In genomic region chr22:31083377-31083768, GRCh38 we compare ENCODE assay signal across 8 cellular contexts. TPM values are rescaled to one million over a fixed set of nuclear protein-coding genes. Genes with fewer than 3 reads are reported as not detected.
A peak's percentile ranks its signal among the peaks of the same experiment; 100 is the strongest.
DNase-seq lines count a peak whose midpoint lies in the region; ATAC-seq and TF ChIP-seq lines count a peak whose summit lies in the region.

No MANE protein-coding gene starts in this region.

- no peaks in the 10 kb centered on the region for H3K27me3 ChIP-seq in layer of hippocampus (ENCODE audit: control insufficient read depth, insufficient read depth, low read length)
- no peaks in the 10 kb centered on the region for H3K27me3 ChIP-seq in transverse colon

- peaks cover 38% of the 10 kb centered on the region for H3K4me1 Mint-ChIP-seq in activated T-cell treated with anti-CD3 and anti-CD28 coated beads, Interleukin-2, amount 50 U/mL, for 4 hours (ENCODE audit: low read depth)
- peaks cover 30% of the 10 kb centered on the region for H3K4me1 Mint-ChIP-seq in activated CD4-positive, alpha-beta memory T cell treated with anti-CD3 and anti-CD28 coated beads for 36 hours (ENCODE audit: low read depth)
- H3K4me1 Mint-ChIP-seq in glutamatergic neuron (ENCODE audit: low read depth, unreplicated experiment) = peaks cover 3% of the 10 kb centered on the region

- TF ChIP-seq POLR2A in transverse colon (IDR thresholded peaks at IDR 0.05) = peak; percentile 34

- no peak for TF ChIP-seq CTCF in transverse colon (IDR thresholded peaks at IDR 0.05)
- TF ChIP-seq CTCF in glutamatergic neuron (IDR thresholded peaks at IDR 0.05; ENCODE audit: partially characterized antibody, unreplicated experiment) = no peak

- DNase-seq in activated T-cell treated with anti-CD3 and anti-CD28 coated beads, Interleukin-2, amount 50 U/mL, for 4 hours = no peak
- DNase-seq in activated T-cell treated with anti-CD3 and anti-CD28 coated beads, Interleukin-2, amount 50 U/mL, for 1 hour = no peak
- DNase-seq in activated CD4-positive, alpha-beta memory T cell treated with anti-CD3 and anti-CD28 coated beads for 36 hours = no peak
- peak; percentile 71 for DNase-seq in transverse colon
- no peak for DNase-seq in GM19240 (ENCODE audit: insufficient read length, low spot score)
- DNase-seq in glutamatergic neuron = no peak

- H3K4me3 ChIP-seq in transverse colon = peak overlapping the region in 2 of 4 donors; percentile 69 to 71

- H3K4me3 Mint-ChIP-seq in activated T-cell treated with anti-CD3 and anti-CD28 coated beads, Interleukin-2, amount 50 U/mL, for 4 hours = peak overlapping the region; percentile 92
- peak overlapping the region; percentile 85 for H3K4me3 Mint-ChIP-seq in activated CD4-positive, alpha-beta memory T cell treated with anti-CD3 and anti-CD28 coated beads for 36 hours
- H3K4me3 Mint-ChIP-seq in glutamatergic neuron (ENCODE audit: unreplicated experiment) = no peak overlapping the region

- WGBS in transverse colon (ENCODE audit: low coverage in 1 of 2), 2 donors = 43% methylated on average over 3 of the region's 3 CpGs; no CpG with 5 or more reads in 1 of the 2 donors

- peak overlapping the region; percentile 44 for H3K27ac ChIP-seq in layer of hippocampus (ENCODE audit: low read depth, low read length)
- H3K27ac ChIP-seq in transverse colon = peak overlapping the region; percentile 90 to 97 (median 96)

- no peaks in the 10 kb centered on the region for H3K9me3 ChIP-seq in transverse colon

- POLR2A ChIA-PET in activated CD4-positive, alpha-beta memory T cell treated with anti-CD3 and anti-CD28 coated beads for 36 hours (lab: Charles Lee) = interaction anchor here (0.6 to 4.7 kb wide), 3 partner anchors 11 to 129 kb away, joined by 3 to 28 read pairs (median 9); partner anchors contain the start of genes LIMK2, MORC2 and TUG1

- intact Hi-C loops in activated CD4-positive, alpha-beta memory T cell treated with anti-CD3 and anti-CD28 coated beads for 36 hours (cut with micrococcal nuclease) = loop anchor here (5.0 to 10.0 kb wide), 3 partner anchors 131 to 491 kb away; partner anchors contain the start of genes LIMK2, PES1 and SLC35E4
- intact Hi-C loops in transverse colon (cut with DNase I; ENCODE audit: low total_unique reads) = no loop called here

- H3K36me3 Mint-ChIP-seq in activated T-cell treated with anti-CD3 and anti-CD28 coated beads, Interleukin-2, amount 50 U/mL, for 4 hours (ENCODE audit: insufficient read depth) = no peaks in the 10 kb centered on the region
- H3K36me3 Mint-ChIP-seq in activated CD4-positive, alpha-beta memory T cell treated with anti-CD3 and anti-CD28 coated beads for 36 hours = no peaks in the 10 kb centered on the region
- no peaks in the 10 kb centered on the region for H3K36me3 Mint-ChIP-seq in glutamatergic neuron (ENCODE audit: unreplicated experiment)

- no peaks in the 10 kb centered on the region for H3K9me3 Mint-ChIP-seq in activated T-cell treated with anti-CD3 and anti-CD28 coated beads, Interleukin-2, amount 50 U/mL, for 4 hours
- no peaks in the 10 kb centered on the region for H3K9me3 Mint-ChIP-seq in activated CD4-positive, alpha-beta memory T cell treated with anti-CD3 and anti-CD28 coated beads for 36 hours
- peaks cover 2% of the 10 kb centered on the region for H3K9me3 Mint-ChIP-seq in glutamatergic neuron (ENCODE audit: unreplicated experiment)

- in situ Hi-C loops in transverse colon (cut with MboI; ENCODE audit: low pct_ligation_motif_present in 1 of 4, low pct_unique_long_range_greater_than_20kb in 1 of 4, low sequenced_read_pairs in 3 of 4) = loop anchor here (5.0 to 10.0 kb wide), 2 partner anchors 116 to 139 kb away; partner anchors contain the start of genes MORC2 (in 1 of the 4) and TUG1 (in 1 of the 4)

- H3K4me1 ChIP-seq in transverse colon = peaks cover 31 to 82% (median 61%) of the 10 kb centered on the region in 4 donors

- no peak for TF ChIP-seq EP300 in transverse colon (IDR thresholded peaks at IDR 0.05; ENCODE audit: low read depth)

- H3K27ac Mint-ChIP-seq in activated CD4-positive, alpha-beta memory T cell treated with anti-CD3 and anti-CD28 coated beads for 36 hours = no peak overlapping the region
- no peak overlapping the region for H3K27ac Mint-ChIP-seq in glutamatergic neuron (ENCODE audit: unreplicated experiment)

- CTCF ChIA-PET in activated CD4-positive, alpha-beta memory T cell treated with anti-CD3 and anti-CD28 coated beads for 36 hours (lab: Charles Lee) = interaction anchor here (0.5 to 3.8 kb wide), 14 partner anchors 12 to 340 kb away, joined by 3 to 27 read pairs (median 6); partner anchors contain the start of genes LIMK2, MORC2, SELENOM and TUG1

- no peaks in the 10 kb centered on the region for H3K36me3 ChIP-seq in transverse colon

- H3K27me3 Mint-ChIP-seq in activated T-cell treated with anti-CD3 and anti-CD28 coated beads, Interleukin-2, amount 50 U/mL, for 4 hours (ENCODE audit: low read depth) = no peaks in the 10 kb centered on the region
- H3K27me3 Mint-ChIP-seq in activated CD4-positive, alpha-beta memory T cell treated with anti-CD3 and anti-CD28 coated beads for 36 hours = no peaks in the 10 kb centered on the region
- peaks cover 11% of the 10 kb centered on the region for H3K27me3 Mint-ChIP-seq in glutamatergic neuron (ENCODE audit: unreplicated experiment)

- ATAC-seq in activated T-cell treated with anti-CD3 and anti-CD28 coated beads, Interleukin-2, amount 50 U/mL, for 4 hours = no peak
- ATAC-seq in GM19035 (IDR thresholded peaks at IDR 0.05; ENCODE audit: unreplicated experiment) = no peak

RNA-seq across cellular contexts. Expression of gene SMTN, which starts 2.3 kb away (rescaled TPM):
- total RNA-seq in activated T-cell treated with anti-CD3 and anti-CD28 coated beads, Interleukin-2, amount 50 U/mL, for 4 hours = 10 to 100 TPM in 1 of 3 donors, 1 to 10 TPM in 2; 8.9 to 10.4 (median 9.4) TPM
- total RNA-seq in activated CD4-positive, alpha-beta memory T cell treated with anti-CD3 and anti-CD28 coated beads for 36 hours = 10 to 100 TPM; 55.1 to 57.4 TPM
- 100 to 1,000 TPM; 171 to 341 (median 219) TPM for total RNA-seq in transverse colon
- total RNA-seq in glutamatergic neuron (ENCODE audit: unreplicated experiment) = 13.3 TPM

RNA-seq across cellular contexts. Expression of gene SELENOM, which starts 24.0 kb away (rescaled TPM):
- total RNA-seq in activated T-cell treated with anti-CD3 and anti-CD28 coated beads, Interleukin-2, amount 50 U/mL, for 4 hours = 10 to 100 TPM in 2 of 3 donors, 1 to 10 TPM in 1; 8.1 to 19.2 (median 12.1) TPM
- total RNA-seq in activated CD4-positive, alpha-beta memory T cell treated with anti-CD3 and anti-CD28 coated beads for 36 hours = 10 to 100 TPM; 14.1 to 14.3 TPM
- total RNA-seq in transverse colon (100 to 1,000 TPM; 247 to 334 (median 315) TPM), glutamatergic neuron (ENCODE audit: unreplicated experiment) (40.9 TPM)

RNA-seq across cellular contexts. Expression of gene INPP5J, which starts 39.4 kb away (rescaled TPM):
- total RNA-seq in activated T-cell treated with anti-CD3 and anti-CD28 coated beads, Interleukin-2, amount 50 U/mL, for 4 hours = under 1 TPM in 2 of 3 donors, not detected in 1; 0.16 to 0.21 TPM
- total RNA-seq in activated CD4-positive, alpha-beta memory T cell treated with anti-CD3 and anti-CD28 coated beads for 36 hours = under 1 TPM in 1 of 2 experiments, not detected in 1; 0.14 TPM
- 10 to 100 TPM; 22.4 to 51.2 (median 30.8) TPM for total RNA-seq in transverse colon
- total RNA-seq in glutamatergic neuron (ENCODE audit: unreplicated experiment) = 15.4 TPM

RNA-seq across cellular contexts. Expression of gene PLA2G3, which starts 56.9 kb away (rescaled TPM):
- not detected for total RNA-seq in activated T-cell treated with anti-CD3 and anti-CD28 coated beads, Interleukin-2, amount 50 U/mL, for 4 hours
- total RNA-seq in activated CD4-positive, alpha-beta memory T cell treated with anti-CD3 and anti-CD28 coated beads for 36 hours = not detected
- total RNA-seq in transverse colon (not detected), glutamatergic neuron (ENCODE audit: unreplicated experiment) (1.3 TPM)

Comparison
In these comparisons a context has a peak if more than half of its experiments do, and no peak if none do; other contexts are left out.
1. RNA of gene INPP5J, which starts 39.4 kb away (total RNA-seq): 22.4 to 51.2 TPM in transverse colon and 15.4 TPM in glutamatergic neuron (single experiment); 0.16 to 0.21 TPM in activated T-cell treated with anti-CD3 and anti-CD28 coated beads, Interleukin-2, amount 50 U/mL, for 4 hours and 0.14 TPM in activated CD4-positive, alpha-beta memory T cell treated with anti-CD3 and anti-CD28 coated beads for 36 hours; every median in the first group is over 10 times any median in the second.